In the genomic region with DNA sequence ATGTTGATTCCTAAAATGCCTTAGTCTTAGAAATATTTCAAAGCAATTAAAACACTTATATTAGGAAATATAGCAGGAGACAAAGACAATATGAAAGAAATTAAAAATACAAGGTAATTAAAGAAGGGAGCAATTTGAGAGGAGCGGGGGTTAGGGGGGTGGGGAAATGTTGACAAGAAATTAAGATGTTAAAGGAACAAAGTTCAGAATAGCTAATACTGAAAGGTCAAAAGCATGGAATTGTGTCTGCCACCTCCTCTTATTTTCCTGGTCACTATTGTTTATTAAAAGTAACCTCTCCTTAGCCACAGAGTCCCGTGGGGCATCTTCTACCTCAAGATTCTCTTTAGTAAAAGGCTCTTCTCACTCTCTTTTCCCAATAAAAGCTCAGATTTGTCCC, we compare ENCODE assay signal across 27 cellular contexts.
DNase-seq lines count a peak whose midpoint lies in the region; ATAC-seq, FAIRE-seq and TF ChIP-seq lines count a peak whose summit lies in the region.
"Had no signal": no experiment of that assay in that cellular context is flagged by ENCODE, and none has a peak within 500 bp of the region (broad histone marks: within the 10 kb centered on the region; RNA-seq: fewer than 3 reads in every experiment).

No MANE protein-coding gene starts in this region.

- H3K9ac ChIP-seq in HepG2 (ENCODE audit: insufficient read depth, low read depth, low read length) (no peak overlapping the region), mesendoderm (ENCODE audit: low read length) (no peak overlapping the region)
- H3K9ac ChIP-seq: BLaER1 had no signal

- H4K8ac ChIP-seq in mesendoderm (ENCODE audit: low read depth, low read length): no peak overlapping the region

- H3K4me3 ChIP-seq in HepG2 (replicated peaks in 1 of 3; ENCODE audit: insufficient read depth in 1 of 3, low read depth in 2 of 3, low read length in 3 of 3): no peak overlapping the region
- no peak overlapping the region for H3K4me3 ChIP-seq in right lobe of liver
- no peak overlapping the region for H3K4me3 ChIP-seq in mesendoderm (ENCODE audit: low read length)
- H3K4me3 ChIP-seq: BLaER1, GM12878 had no signal

- H2BK120ac ChIP-seq in mesendoderm (ENCODE audit: low read depth, low read length): no peak overlapping the region

- no peaks in the 10 kb centered on the region for H3K79me1 ChIP-seq in mesendoderm (ENCODE audit: low read length)

- H2AK5ac ChIP-seq in mesendoderm (ENCODE audit: low read length): no peak overlapping the region

- POLR2A ChIA-PET in HepG2 (lab: Yijun Ruan, JAX): no interaction called here

- H3K23ac ChIP-seq in mesendoderm (ENCODE audit: low read length): no peak overlapping the region

- no peak overlapping the region for H3K4me3 Mint-ChIP-seq in osteocyte (ENCODE audit: unreplicated experiment)
- H3K4me3 Mint-ChIP-seq: CD14-positive monocyte; CD4-positive, alpha-beta memory T cell; CD4-positive, CD25-positive, alpha-beta regulatory T cell; CD8-positive, alpha-beta memory T cell had no signal

- H3K4ac ChIP-seq in mesendoderm (ENCODE audit: low read depth, low read length): no peak overlapping the region

- DNase-seq in HepG2 (ENCODE audit: low spot score) (no peak), right lobe of liver (no peak), mesendoderm (no peak), osteocyte (ENCODE audit: extremely low spot score, unreplicated experiment) (no peak), globus pallidus (ENCODE audit: low spot score) (no peak)
- DNase-seq in activated CD4-positive, CD25-positive, alpha-beta regulatory T cell (lab: John Stamatoyannopoulos, UW): no peak
- DNase-seq: ACHN; BE2C; C1 segment of cervical spinal cord; CD4-positive, alpha-beta memory T cell; CD4-positive, CD25-positive, alpha-beta regulatory T cell; CD8-positive, alpha-beta memory T cell; COR-L47; DMS 273 treated with DMSO at 0.1 percent for 48 hours; DMS153; DMS53; DMS79; DND-41; EL; GDM1 had no signal

- BruUV-seq in HepG2 (replicated peaks; lab: Mats Ljungman, UMichigan): no TSS peak

- TF ChIP-seq EP300 in HepG2 (IDR thresholded peaks at IDR 0.05; ENCODE audit: low read depth in 2 of 2, low read length in 2 of 2) (no peak), HepG2 (CRISPR knock-in tag; IDR thresholded peaks at IDR 0.05; ENCODE audit: borderline replicate concordance) (no peak)

- H2BK15ac ChIP-seq in mesendoderm (replicated peaks; ENCODE audit: low read depth): peak overlapping the region; percentile 92

- WGBS in HepG2 (ENCODE audit: low lambda C conversion rate): 95% methylated on average over 2 of the region's 2 CpGs
- 70% methylated on average over 2 of the region's 2 CpGs for WGBS in right lobe of liver (ENCODE audit: insufficient coverage, low coverage, low lambda C conversion rate, missing lambda C conversion rate)
- 100% methylated on average over 1 of the region's 2 CpGs for WGBS in mesendoderm (ENCODE audit: extremely low coverage, insufficient coverage, low lambda C conversion rate)

- ATAC-seq in HepG2 (no peak), right lobe of liver (no peak), GM21381 (IDR thresholded peaks at IDR 0.05; ENCODE audit: unreplicated experiment) (no peak)
- ATAC-seq: GM12878 had no signal

- intact Hi-C loops in HepG2 (cut with micrococcal nuclease; ENCODE audit: unreplicated experiment): no loop called here
- intact Hi-C loops in right lobe of liver (cut with DNase I): no loop called here

- H3K4me1 ChIP-seq in HepG2 (ENCODE audit: insufficient read depth, low read length): peaks cover 45% of the 10 kb centered on the region
- no peaks in the 10 kb centered on the region for H3K4me1 ChIP-seq in right lobe of liver
- peaks cover 9% of the 10 kb centered on the region for H3K4me1 ChIP-seq in mesendoderm (ENCODE audit: control insufficient read depth, low read depth, low read length)

- TF ChIP-seq CTCF in HepG2 (CRISPR knock-in tag; IDR thresholded peaks at IDR 0.05) (no peak), right lobe of liver (IDR thresholded peaks at IDR 0.05) (no peak), osteocyte (IDR thresholded peaks at IDR 0.05) (no peak)

- H4K5ac ChIP-seq in mesendoderm (ENCODE audit: low read length): no peak overlapping the region

- H2BK5ac ChIP-seq in mesendoderm (ENCODE audit: low read length): no peak overlapping the region

- H3K27ac Mint-ChIP-seq in osteocyte (ENCODE audit: unreplicated experiment): peak overlapping the region; percentile 24
- H3K27ac Mint-ChIP-seq: CD14-positive monocyte; CD4-positive, alpha-beta memory T cell; CD4-positive, CD25-positive, alpha-beta regulatory T cell had no signal

- H3K27ac ChIP-seq in HepG2 (ENCODE audit: extremely low read length, insufficient read depth, low read length) (no peak overlapping the region), right lobe of liver (no peak overlapping the region), mesendoderm (ENCODE audit: low read depth, low read length) (no peak overlapping the region)
- H3K27ac ChIP-seq: 22Rv1, BLaER1 had no signal

- CTCF ChIA-PET in HepG2 (lab: Yijun Ruan, JAX; ENCODE audit: low intra/inter-chr PET ratio, low total read pairs): no interaction called here

- H3K79me2 ChIP-seq in HepG2 (ENCODE audit: insufficient read depth, low read length) (no peaks in the 10 kb centered on the region), mesendoderm (ENCODE audit: control insufficient read depth, insufficient read depth, low read length) (no peaks in the 10 kb centered on the region)

- H3K36me3 Mint-ChIP-seq in osteocyte (ENCODE audit: unreplicated experiment): no peaks in the 10 kb centered on the region
- H3K36me3 Mint-ChIP-seq: CD4-positive, alpha-beta memory T cell; CD4-positive, CD25-positive, alpha-beta regulatory T cell had no signal

- no peak overlapping the region for H3K4me2 ChIP-seq in HepG2 (ENCODE audit: low read depth, low read length)
- no peak overlapping the region for H3K4me2 ChIP-seq in mesendoderm (ENCODE audit: low read length)
- H3K4me2 ChIP-seq: BLaER1 had no signal

- in situ Hi-C loops in HepG2 (cut with HindIII; ENCODE audit: extremely low pct_ligation_motif_present, low pct_unique_long_range_greater_than_20kb): no loop called here

- no peaks in the 10 kb centered on the region for H3K36me3 ChIP-seq in HepG2 (replicated peaks in 1 of 2; ENCODE audit: control insufficient read depth in 1 of 2, insufficient read depth in 2 of 2, low read length in 2 of 2)
- H3K36me3 ChIP-seq in right lobe of liver: no peaks in the 10 kb centered on the region
- H3K36me3 ChIP-seq in mesendoderm (ENCODE audit: control insufficient read depth, insufficient read depth, low read length): no peaks in the 10 kb centered on the region
- H3K36me3 ChIP-seq: BE2C, BLaER1 had no signal

- TF ChIP-seq RAD21 in HepG2 (CRISPR knock-in tag; IDR thresholded peaks at IDR 0.05): no peak

- no peaks in the 10 kb centered on the region for H3K9me3 Mint-ChIP-seq in osteocyte (ENCODE audit: unreplicated experiment)

- no peaks in the 10 kb centered on the region for H3K27me3 ChIP-seq in HepG2 (ENCODE audit: control insufficient read depth in 1 of 2, insufficient read depth in 2 of 2, low read length in 2 of 2)
- H3K27me3 ChIP-seq in right lobe of liver: no peaks in the 10 kb centered on the region
- H3K27me3 ChIP-seq in mesendoderm (ENCODE audit: insufficient read depth, low read length, poor library complexity): no peaks in the 10 kb centered on the region
- H3K27me3 ChIP-seq: BE2C, BLaER1 had no signal

- H4K20me1 ChIP-seq in HepG2 (ENCODE audit: insufficient read depth, low read length): no peaks in the 10 kb centered on the region
- H4K20me1 ChIP-seq: BLaER1 had no signal

- no peak for TF ChIP-seq POLR2A in HepG2 (IDR thresholded peaks at IDR 0.05; ENCODE audit: insufficient read depth in 1 of 2, low read depth in 2 of 2, low read length in 2 of 2)
- no peak for TF ChIP-seq POLR2A in right lobe of liver (IDR thresholded peaks at IDR 0.05)

- H3K4me1 Mint-ChIP-seq in osteocyte (ENCODE audit: unreplicated experiment): peaks cover 61% of the 10 kb centered on the region
- H3K4me1 Mint-ChIP-seq: CD4-positive, alpha-beta memory T cell; CD4-positive, CD25-positive, alpha-beta regulatory T cell; CD8-positive, alpha-beta memory T cell had no signal

- no peak overlapping the region for H3K56ac ChIP-seq in mesendoderm (ENCODE audit: low read length)

- H3K27me3 Mint-ChIP-seq in osteocyte (ENCODE audit: unreplicated experiment): no peaks in the 10 kb centered on the region

- H3K9me3 ChIP-seq in HepG2 (ENCODE audit: low read length) (peaks cover 6% of the 10 kb centered on the region; the same call in 1 of the 2 replicates), right lobe of liver (no peaks in the 10 kb centered on the region)
- H3K9me3 ChIP-seq: BE2C, BLaER1 had no signal

- FAIRE-seq in HepG2 (lab: Jason Lieb, UNC): no peak
- FAIRE-seq: GM12878, GM12892, GM18507 had no signal

- no peak overlapping the region for H3K18ac ChIP-seq in mesendoderm (ENCODE audit: low read length)

- no peak overlapping the region for H2AFZ ChIP-seq in HepG2 (ENCODE audit: low read length)

TF ChIP-seq in HepG2, 621 proteins besides CTCF, POLR2A, EP300 and RAD21:
- TF ChIP-seq ZFP90 (CRISPR knock-in tag; IDR thresholded peaks at IDR 0.05; ENCODE audit: borderline replicate concordance) (no peak), HNRNPK (IDR thresholded peaks at IDR 0.05; ENCODE audit: low read depth, low read length, poor library complexity, severe bottlenecking) (peak; percentile 91)
TF ChIP-seq in HepG2: peak in this region for 1.
